In the genomic region with DNA sequence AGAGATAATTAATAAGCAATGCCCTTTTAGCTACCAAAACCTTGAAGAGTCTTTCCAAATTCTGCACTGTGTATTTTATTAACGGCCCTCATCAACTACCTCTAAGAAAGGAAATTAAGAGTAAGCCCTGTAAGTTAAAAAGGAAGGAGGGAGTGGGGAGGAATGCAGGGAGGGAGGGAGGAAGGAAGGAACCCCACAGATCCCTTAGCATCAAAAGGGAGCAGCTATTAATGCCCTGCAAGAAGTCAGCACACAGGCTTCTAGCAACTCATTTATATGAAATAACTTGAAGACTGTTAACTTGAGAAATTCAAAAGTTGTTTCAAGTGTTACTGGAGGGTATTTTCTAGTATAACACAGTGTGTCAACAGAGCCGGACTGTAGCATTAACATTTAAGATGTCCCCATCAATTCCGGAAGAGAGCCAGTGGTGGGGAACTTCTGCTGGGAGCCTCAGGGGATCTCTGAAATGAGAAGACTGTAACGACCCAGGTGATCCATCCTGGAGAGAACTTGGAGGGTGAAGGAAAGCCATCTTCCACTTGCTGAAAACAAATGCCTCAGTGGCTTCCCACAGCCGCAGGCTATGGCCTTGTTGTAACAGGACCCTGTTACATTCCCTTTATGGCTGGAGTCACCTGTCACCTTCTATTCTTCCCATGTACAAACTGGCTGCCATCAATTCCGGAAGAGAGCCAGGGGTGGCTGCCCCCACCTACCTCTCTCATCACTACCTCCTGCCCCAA, we compare ENCODE assay signal across 32 cellular contexts. TPM values are rescaled to one million over a fixed set of nuclear protein-coding genes. Genes with fewer than 3 reads are reported as not detected.
DNase-seq lines count a peak whose midpoint lies in the region; ATAC-seq, FAIRE-seq and TF ChIP-seq lines count a peak whose summit lies in the region.
"Had no signal": no experiment of that assay in that cellular context is flagged by ENCODE, and none has a peak within 500 bp of the region (broad histone marks: within the 10 kb centered on the region; RNA-seq: fewer than 3 reads in every experiment).

No MANE protein-coding gene starts in this region.

- peak overlapping the region; percentile 6; the same call in 1 of the 2 replicates for H3K9ac ChIP-seq in HUES64 (ENCODE audit: low read depth, low read length)
- H3K9ac ChIP-seq in endodermal cell (ENCODE audit: extremely low read depth, low read length, poor library complexity, severe bottlenecking), result no peak overlapping the region

- H3K4me3 ChIP-seq in A673 (ENCODE audit: low read depth, low read length, poor library complexity, severe bottlenecking), result no peak overlapping the region
- peak overlapping the region; percentile 9 for H3K4me3 ChIP-seq in HUES64 (ENCODE audit: low read length)
- H3K4me3 ChIP-seq in endodermal cell (ENCODE audit: low read length), result no peak overlapping the region
- no peak overlapping the region for H3K4me3 ChIP-seq in mesodermal cell (ENCODE audit: extremely low read depth, insufficient read depth, low read length, poor library complexity, severe bottlenecking)
- H3K4me3 ChIP-seq: esophagus muscularis mucosa, heart right ventricle, MG63, stomach, vagina had no signal

- peaks cover 2% of the 10 kb centered on the region for H3K36me3 Mint-ChIP-seq in endodermal cell (ENCODE audit: low read depth)

- no peak for FAIRE-seq in GM12892 (lab: Jason Lieb, UNC)
- FAIRE-seq: frontal cortex, H54 had no signal

- no peak for TF ChIP-seq CTCF in A673 (conservative IDR thresholded peaks at IDR 0.05; ENCODE audit: low read depth, low read length)
- no peak for TF ChIP-seq CTCF in endodermal cell (conservative IDR thresholded peaks at IDR 0.05)

- POLR2A ChIA-PET in A673 (lab: Charles Lee; ENCODE audit: low non-redundant PET), result interaction anchor here (0.6 kb wide), 1 partner anchor 49 kb away, joined by 4 read pairs; no protein-coding TSS in a partner anchor

- no peak for ATAC-seq in HG02571 (IDR thresholded peaks at IDR 0.05; ENCODE audit: unreplicated experiment)
- ATAC-seq: heart right ventricle, left colon, Panc1, right cardiac atrium had no signal

- peaks cover 61% of the 10 kb centered on the region for H3K4me1 ChIP-seq in A673 (ENCODE audit: insufficient read depth, low read length, poor library complexity, severe bottlenecking)
- H3K4me1 ChIP-seq in HUES64 (ENCODE audit: insufficient read depth, low read length), result peaks cover 78% of the 10 kb centered on the region
- H3K4me1 ChIP-seq in endodermal cell (ENCODE audit: control insufficient read depth, insufficient read depth, low read length), result peaks cover 9% of the 10 kb centered on the region
- peaks cover 36% of the 10 kb centered on the region for H3K4me1 ChIP-seq in mesodermal cell (ENCODE audit: control insufficient read depth, insufficient read depth, low read length, poor library complexity, severe bottlenecking)

- H3K27ac ChIP-seq in A673 (ENCODE audit: low read depth, low read length, poor library complexity, severe bottlenecking) (peak overlapping the region; percentile 27), HUES64 (ENCODE audit: low read depth, low read length) (peak overlapping the region; percentile 57), endodermal cell (ENCODE audit: low read depth, low read length) (peak overlapping the region; percentile 33), mesodermal cell (ENCODE audit: low read depth, low read length, severe bottlenecking) (peak overlapping the region; percentile 16)
- H3K27ac ChIP-seq: esophagus muscularis mucosa, heart right ventricle, stomach, vagina had no signal

- TF ChIP-seq POLR2A in GM12892 (IDR thresholded peaks at IDR 0.05; ENCODE audit: low read depth, low read length), result no peak

- no peaks in the 10 kb centered on the region for H3K36me3 ChIP-seq in A673 (ENCODE audit: insufficient read depth, low read length, poor library complexity, severe bottlenecking)
- no peaks in the 10 kb centered on the region for H3K36me3 ChIP-seq in HUES64 (ENCODE audit: insufficient read depth, low read length)
- no peaks in the 10 kb centered on the region for H3K36me3 ChIP-seq in endodermal cell (ENCODE audit: control insufficient read depth, insufficient read depth, low read length)
- no peaks in the 10 kb centered on the region for H3K36me3 ChIP-seq in mesodermal cell (ENCODE audit: control insufficient read depth, insufficient read depth, low read length)
- H3K36me3 ChIP-seq: esophagus muscularis mucosa, heart right ventricle, MG63, stomach, vagina had no signal

- intact Hi-C loops in A673 (cut with micrococcal nuclease; ENCODE audit: unreplicated experiment), result no loop called here

- peaks cover 67% of the 10 kb centered on the region for H3K4me1 Mint-ChIP-seq in endodermal cell
- H3K4me1 Mint-ChIP-seq: activated CD4-positive, alpha-beta memory T cell treated with anti-CD3 and anti-CD28 coated beads, Interleukin-2, amount 10 ng/mL, durations not matched to agents 7 days and 5 days had no signal

- no peaks in the 10 kb centered on the region for H3K9me3 ChIP-seq in A673 (ENCODE audit: low read depth, low read length, poor library complexity, severe bottlenecking)
- H3K9me3 ChIP-seq in HUES64 (ENCODE audit: insufficient read depth, low read depth, low read length), result no peaks in the 10 kb centered on the region
- H3K9me3 ChIP-seq in endodermal cell (ENCODE audit: control insufficient read depth, low read length), result no peaks in the 10 kb centered on the region
- no peaks in the 10 kb centered on the region for H3K9me3 ChIP-seq in mesodermal cell (ENCODE audit: control insufficient read depth, low read length)
- H3K9me3 ChIP-seq: esophagus muscularis mucosa, heart right ventricle, MG63, stomach, vagina had no signal

- H3K27me3 Mint-ChIP-seq in endodermal cell (ENCODE audit: insufficient read depth), result no peaks in the 10 kb centered on the region
- H3K27me3 Mint-ChIP-seq: CD4-positive, alpha-beta T cell had no signal

- no TSS peak for BruUV-seq in A673 (replicated peaks; lab: Mats Ljungman, UMichigan)

- H3K27me3 ChIP-seq in A673 (replicated peaks; ENCODE audit: insufficient read depth, low read depth, low read length, poor library complexity), result no peaks in the 10 kb centered on the region
- no peaks in the 10 kb centered on the region for H3K27me3 ChIP-seq in HUES64 (ENCODE audit: insufficient read depth, low read length)
- no peaks in the 10 kb centered on the region for H3K27me3 ChIP-seq in endodermal cell (ENCODE audit: control insufficient read depth, insufficient read depth, low read length, poor library complexity, severe bottlenecking)
- H3K27me3 ChIP-seq: esophagus muscularis mucosa, MG63, stomach, vagina had no signal

- H3K9me3 Mint-ChIP-seq in endodermal cell, result no peaks in the 10 kb centered on the region
- H3K9me3 Mint-ChIP-seq: activated CD4-positive, alpha-beta memory T cell treated with anti-CD3 and anti-CD28 coated beads, Interleukin-2, amount 10 ng/mL, durations not matched to agents 7 days and 5 days; activated T-helper 1 cell treated with anti-CD3 and anti-CD28 coated beads, Interleukin-12 subunit alpha, Interleukin-12 subunit beta, Interleukin-2, Interleukin-4 antibody, amounts not matched to agents 30 ng/mL and 10 ng/mL and 1 ng/mL, durations not matched to agents 14 hours and 24 hours and 36 hours; CD4-positive, alpha-beta T cell; dendritic cell treated with granulocyte-macrophage colony-stimulating factor and Interleukin-4, amounts not matched to agents 40 ng/mL and 50 ng/mL, for 4 days; T-helper 2 cell treated with Interferon-gamma antibody and Interleukin-4, amounts not matched to agents 5 μg/mL and 100 μg/mL, for 36 hours had no signal

- WGBS in HUES64, result 9% methylated on average over 5 of the region's 6 CpGs
- WGBS in endodermal cell (ENCODE audit: insufficient coverage in 1 of 2, insufficient read length in 1 of 2), 2 experiments, result 21 to 52% methylated on average over 3 to 5 of the region's 6 CpGs
- WGBS in mesodermal cell (ENCODE audit: insufficient coverage in 2 of 2), 2 experiments, result 15 to 48% methylated on average over 4 of the region's 6 CpGs

- H3K4me3 Mint-ChIP-seq in endodermal cell, result no peak overlapping the region
- H3K4me3 Mint-ChIP-seq: activated CD4-positive, alpha-beta memory T cell treated with anti-CD3 and anti-CD28 coated beads, Interleukin-2, amount 10 ng/mL, durations not matched to agents 7 days and 5 days; activated T-helper 1 cell treated with anti-CD3 and anti-CD28 coated beads, Interleukin-12 subunit alpha, Interleukin-12 subunit beta, Interleukin-2, Interleukin-4 antibody, amounts not matched to agents 30 ng/mL and 10 ng/mL and 1 ng/mL, durations not matched to agents 14 hours and 24 hours and 36 hours; CD4-positive, alpha-beta T cell; dendritic cell treated with granulocyte-macrophage colony-stimulating factor and Interleukin-4, amounts not matched to agents 40 ng/mL and 50 ng/mL, for 4 days; T-helper 2 cell treated with Interferon-gamma antibody and Interleukin-4, amounts not matched to agents 5 μg/mL and 100 μg/mL, for 36 hours had no signal

- H3K27ac Mint-ChIP-seq in endodermal cell, result no peak overlapping the region
- H3K27ac Mint-ChIP-seq: activated CD4-positive, alpha-beta memory T cell treated with anti-CD3 and anti-CD28 coated beads, Interleukin-2, amount 10 ng/mL, durations not matched to agents 7 days and 5 days; activated T-helper 1 cell treated with anti-CD3 and anti-CD28 coated beads, Interleukin-12 subunit alpha, Interleukin-12 subunit beta, Interleukin-2, Interleukin-4 antibody, amounts not matched to agents 30 ng/mL and 10 ng/mL and 1 ng/mL, durations not matched to agents 14 hours and 24 hours and 36 hours; CD4-positive, alpha-beta T cell; dendritic cell treated with granulocyte-macrophage colony-stimulating factor and Interleukin-4, amounts not matched to agents 40 ng/mL and 50 ng/mL, for 4 days; T-helper 2 cell treated with Interferon-gamma antibody and Interleukin-4, amounts not matched to agents 5 μg/mL and 100 μg/mL, for 36 hours had no signal

- CTCF ChIA-PET in A673 (lab: Charles Lee), result no interaction called here

- DNase-seq in A673 (ENCODE audit: low spot score) (peak; percentile 66), endodermal cell (no peak), pons (ENCODE audit: low spot score) (no peak), GM12892 (ENCODE audit: insufficient read length) (no peak), anterior cingulate cortex (lab: John Stamatoyannopoulos, UW) (no peak)
- DNase-seq: activated CD4-positive, alpha-beta memory T cell treated with anti-CD3 and anti-CD28 coated beads, Interleukin-2, amount 10 ng/mL, durations not matched to agents 7 days and 5 days; activated CD8-positive, alpha-beta memory T cell treated with anti-CD3 and anti-CD28 coated beads, Interleukin-2, amount 50 U/mL, for 48 hours; activated naive CD4-positive, alpha-beta T cell treated with Interleukin-2 at 50 U/mL for 16 hours; CD4-positive, alpha-beta T cell; heart right ventricle; left colon; MG63; NCI-H1105 treated with DMSO at 0.1 percent for 48 hours; NCI-H2081 treated with DMSO at 0.1 percent for 48 hours; NCI-H345; NCI-H748 treated with DMSO at 0.1 percent for 48 hours; posterior cingulate gyrus; right cardiac atrium; SHP77 treated with DMSO at 0.1 percent for 48 hours; stimulated activated CD8-positive, alpha-beta memory T cell treated with anti-CD3 and anti-CD28 coated beads, Interleukin-4, amount 100 ng/mL, for 48 hours; stomach had no signal

RNA-seq across cellular contexts. Expression of a gene that starts 33.2 kb away (rescaled TPM):
- total RNA-seq in A673 (2021) (6.2 TPM in 2 replicates), endodermal cell (10 to 100 TPM; 11.1 to 13.3 TPM)
- polyA plus RNA-seq in HUES64 (2013, experiment 1 of 2), result 11.7 TPM
- 12.4 TPM for polyA plus RNA-seq in HUES64 (2013, experiment 2 of 2)
- 21.0 TPM for polyA plus RNA-seq in endodermal cell (2013, experiment 1 of 2)
- 18.4 TPM for polyA plus RNA-seq in endodermal cell (2013, experiment 2 of 2)
- 2.5 TPM for polyA plus RNA-seq in mesodermal cell (2013, experiment 1 of 2)
- 1.9 TPM for polyA plus RNA-seq in mesodermal cell (2013, experiment 2 of 2)
- 0.87 TPM for polyA plus RNA-seq in GM12892 (2012; ENCODE audit: missing spikeins)
